Comparison of ENCODE assay signal across 23 cellular contexts in genomic region chr4:1831331-1831730, GRCh38. TPM values are rescaled to one million over a fixed set of nuclear protein-coding genes. Genes with fewer than 3 reads are reported as not detected.
A peak's percentile ranks its signal among the peaks of the same experiment; 100 is the strongest.
DNase-seq lines count a peak whose midpoint lies in the region; ATAC-seq and TF ChIP-seq lines count a peak whose summit lies in the region.
"Had no signal": no experiment of that assay in that cellular context is flagged by ENCODE, and none has a peak within 500 bp of the region (broad histone marks: within the 10 kb centered on the region; RNA-seq: fewer than 3 reads in every experiment).

No MANE protein-coding gene starts in this region.

- H3K27ac ChIP-seq in heart right ventricle (no peak overlapping the region), cingulate gyrus (ENCODE audit: low read depth, low read length) (peak overlapping the region; percentile 10), thymus (ENCODE audit: low read depth) (peak overlapping the region; percentile 96)
- H3K27ac ChIP-seq: GM23248 had no signal

- DNase-seq in cardiac septum (ENCODE audit: low spot score) = peak; percentile 69
- DNase-seq in heart right ventricle = no peak
- no peak for DNase-seq in Jurkat, Clone E6-1 (ENCODE audit: low read depth, low spot score)
- no peak for DNase-seq in activated CD8-positive, alpha-beta memory T cell treated with anti-CD3 and anti-CD28 coated beads for 24 hours
- DNase-seq in NCI-H2196 treated with DMSO at 0.1 percent for 48 hours (lab: John Stamatoyannopoulos, UW; ENCODE audit: unreplicated experiment) = no peak
- DNase-seq: 8988T; ACHN; BE2C; CD4-positive, CD25-positive, alpha-beta regulatory T cell; GM23248; H7; MG63; NCI-H1105 treated with DMSO at 0.1 percent for 48 hours; NCI-H146; NCI-H1930; NCI-H2107; NCI-H446 treated with DMSO at 0.1 percent for 48 hours; NCI-H526; NCI-H82; SHP77 treated with DMSO at 0.1 percent for 48 hours had no signal

- peaks cover 3 to 78% (median 48%) of the 10 kb centered on the region in 9 donors for H3K36me3 ChIP-seq in heart right ventricle
- peaks cover 47% of the 10 kb centered on the region for H3K36me3 ChIP-seq in thymus (ENCODE audit: control insufficient read depth, insufficient read depth)

- H3K4me1 ChIP-seq in heart right ventricle = no peaks in the 10 kb centered on the region
- peaks cover 59% of the 10 kb centered on the region for H3K4me1 ChIP-seq in thymus (ENCODE audit: control insufficient read depth, insufficient read depth, low read length)
- H3K4me1 ChIP-seq: BE2C had no signal

- H3K9me3 ChIP-seq in heart right ventricle (no peaks in the 10 kb centered on the region), thymus (ENCODE audit: control insufficient read depth) (no peaks in the 10 kb centered on the region)
- H3K9me3 ChIP-seq: BE2C, MG63 had no signal

- H3K27me3 ChIP-seq in heart right ventricle = no peaks in the 10 kb centered on the region
- no peaks in the 10 kb centered on the region for H3K27me3 ChIP-seq in thymus (ENCODE audit: control insufficient read depth, insufficient read depth)
- H3K27me3 ChIP-seq: BE2C, MG63 had no signal

- no peak for TF ChIP-seq CTCF in heart right ventricle (IDR thresholded peaks at IDR 0.05)

- H3K4me3 ChIP-seq in heart right ventricle = no peak overlapping the region
- H3K4me3 ChIP-seq in Jurkat, Clone E6-1 (ENCODE audit: low read length) = peak overlapping the region; percentile 40
- H3K4me3 ChIP-seq in thymus (ENCODE audit: low read length) = no peak overlapping the region
- H3K4me3 ChIP-seq: GM23248, MG63 had no signal

- 93 to 96% methylated on average over 8 of the region's 8 CpGs for WGBS in heart right ventricle, 2 donors
- 52% methylated on average over 8 of the region's 8 CpGs for WGBS in thymus

- no peak for ATAC-seq in heart right ventricle
- ATAC-seq: Panc1 had no signal

- intact Hi-C loops in cardiac septum (cut with DNase I) (no loop called here), heart right ventricle (cut with DNase I) (loop anchor here in 1 of 10 donors (10.0 kb wide), 1 partner anchor 63 kb away; no protein-coding TSS in a partner anchor)

RNA-seq across cellular contexts. Expression of gene LETM1, which starts 24.6 kb away (rescaled TPM):
- total RNA-seq in cardiac septum (37.8 TPM), heart right ventricle (10 to 100 TPM; 35.3 to 53.1 (median 42.6) TPM)
- polyA plus RNA-seq in heart right ventricle (10 to 100 TPM; 23.4 to 23.8 TPM), thymus (16.8 TPM)
- polyA plus RNA-seq in Jurkat, Clone E6-1 (2012; ENCODE audit: insufficient read depth, insufficient read length) = 39.3 TPM

RNA-seq across cellular contexts. Expression of gene FGFR3, which starts 38.2 kb away (rescaled TPM):
- total RNA-seq in cardiac septum (4.7 TPM), heart right ventricle (1 to 10 TPM; 1.2 to 5.3 (median 2.4) TPM)
- polyA plus RNA-seq in heart right ventricle (1 to 10 TPM; 1.3 to 6.6 TPM), thymus (13.2 TPM)
- polyA plus RNA-seq in Jurkat, Clone E6-1 (2012; ENCODE audit: insufficient read depth, insufficient read length) = 16.3 TPM
- polyA plus RNA-seq: CD4-positive, CD25-positive, alpha-beta regulatory T cell had no signal

RNA-seq across cellular contexts. Expression of gene NSD2, which starts 39.9 kb away (rescaled TPM):
- total RNA-seq in cardiac septum = 60.4 TPM
- total RNA-seq in heart right ventricle = 10 to 100 TPM; 32.3 to 64.4 (median 46.0) TPM
- polyA plus RNA-seq in heart right ventricle = 1 to 10 TPM; 7.7 to 9.9 TPM
- 145 TPM for polyA plus RNA-seq in Jurkat, Clone E6-1 (2012; ENCODE audit: insufficient read depth, insufficient read length)
- 18.6 TPM for polyA plus RNA-seq in thymus

Comparison
In these comparisons a context has a peak if more than half of its experiments do, and no peak if none do; other contexts are left out.
1. H3K27ac ChIP-seq: peak in cingulate gyrus (single experiment) and thymus (single experiment); none in heart right ventricle (0 of 10).